ENCODE assay signal across 23 cellular contexts in the genomic region with DNA sequence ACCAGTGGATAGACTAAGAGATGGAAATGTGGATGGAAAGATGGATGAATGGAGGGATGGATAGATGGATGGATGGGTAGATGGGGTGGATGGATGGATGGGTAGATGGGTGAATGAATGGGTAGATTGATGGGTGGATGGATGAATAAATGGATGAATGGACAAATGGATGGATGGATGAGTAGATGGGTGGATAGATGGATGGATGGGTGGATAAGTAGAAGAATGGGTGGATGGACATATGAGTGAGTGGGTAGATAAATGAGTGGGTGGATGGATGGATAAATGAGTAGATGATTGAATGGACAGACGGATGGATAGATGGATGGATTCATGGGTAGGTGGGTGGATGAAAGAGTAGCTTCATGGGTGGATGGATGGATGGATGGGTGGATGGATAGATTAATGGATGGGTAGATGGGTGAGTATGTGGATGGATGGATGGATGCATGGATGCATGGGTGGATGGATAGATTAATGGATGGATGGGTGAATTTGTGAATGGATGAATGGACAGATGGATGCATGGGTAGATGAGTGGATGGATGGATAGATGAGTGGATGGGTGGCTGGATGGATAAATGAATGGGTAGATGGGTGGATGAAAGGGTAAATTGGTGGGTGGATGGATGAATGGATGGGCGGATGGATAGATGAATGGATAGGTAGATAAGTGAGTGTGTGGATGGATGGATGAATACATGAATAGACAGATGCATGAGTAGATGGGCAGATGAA. TPM values are rescaled to one million over a fixed set of nuclear protein-coding genes. Genes with fewer than 3 reads are reported as not detected.
DNase-seq lines count a peak whose midpoint lies in the region; ATAC-seq, FAIRE-seq and TF ChIP-seq lines count a peak whose summit lies in the region.
"Had no signal": no experiment of that assay in that cellular context is flagged by ENCODE, and none has a peak within 500 bp of the region (broad histone marks: within the 10 kb centered on the region; RNA-seq: fewer than 3 reads in every experiment).

No MANE protein-coding gene starts in this region.

- no peak overlapping the region for H2BK12ac ChIP-seq in neuronal stem cell (ENCODE audit: low read length)

- H3K4me1 ChIP-seq in HEK293 (ENCODE audit: control insufficient read depth, insufficient read depth, low read length) (no peaks in the 10 kb centered on the region), neuronal stem cell (ENCODE audit: control insufficient read depth in 2 of 2, insufficient read depth in 1 of 2, low read depth in 1 of 2, low read length in 2 of 2) (peaks cover 0 to 12% of the 10 kb centered on the region in 2 donors)
- H3K4me1 ChIP-seq: HAP-1 had no signal

- H3K9ac ChIP-seq in neuronal stem cell (ENCODE audit: low read depth, low read length, poor library complexity) = no peak overlapping the region
- H3K9ac ChIP-seq: BLaER1 had no signal

- H2AK5ac ChIP-seq in neuronal stem cell (ENCODE audit: low read depth, low read length) = no peak overlapping the region

- H3K9me3 ChIP-seq in HEK293 (ENCODE audit: control insufficient read depth, insufficient read depth, low read depth, low read length) (no peaks in the 10 kb centered on the region), neuronal stem cell (replicated peaks in 1 of 2; ENCODE audit: control insufficient read depth in 2 of 2, insufficient read depth in 1 of 2, low read depth in 1 of 2, low read length in 2 of 2) (no peaks in the 10 kb centered on the region)
- H3K9me3 ChIP-seq: BLaER1, HAP-1 had no signal

- no peak overlapping the region for H3K14ac ChIP-seq in neuronal stem cell (ENCODE audit: low read length)

- no peak overlapping the region for H2BK120ac ChIP-seq in neuronal stem cell (ENCODE audit: low read depth, low read length)

- H4K8ac ChIP-seq in neuronal stem cell (ENCODE audit: low read depth, low read length) = peak overlapping the region; percentile 6

- H3K27me3 ChIP-seq in neuronal stem cell (ENCODE audit: control insufficient read depth in 3 of 3, insufficient read depth in 3 of 3, low read depth in 1 of 3, low read length in 3 of 3) = peaks cover 0 to 5% (median 0%) of the 10 kb centered on the region in 3 experiments
- H3K27me3 ChIP-seq: BLaER1 had no signal

- no peak overlapping the region for H3K4ac ChIP-seq in neuronal stem cell (ENCODE audit: low read length)

- H2BK15ac ChIP-seq in neuronal stem cell (ENCODE audit: low read length) = no peak overlapping the region

- FAIRE-seq in urothelium cell line (lab: Jason Lieb, UNC) = peak; percentile 97
- FAIRE-seq: GM12878, GM19239 had no signal

- POLR2A ChIA-PET in HEK293 (lab: Yijun Ruan, JAX) = no interaction called here

- no peak overlapping the region for H3K4me3 ChIP-seq in HEK293 (ENCODE audit: low read depth, low read length)
- H3K4me3 ChIP-seq in coronary artery = peak overlapping the region; percentile 4
- no peak overlapping the region for H3K4me3 ChIP-seq in neuronal stem cell (ENCODE audit: low read length in 2 of 2)
- H3K4me3 ChIP-seq: BLaER1, GM12878, GM23248, HAP-1 had no signal

- no peaks in the 10 kb centered on the region for H3K36me3 Mint-ChIP-seq in activated naive CD4-positive, alpha-beta T cell treated with anti-CD3 and anti-CD28 coated beads, Interleukin-2, amount 50 U/mL, for 72 hours
- H3K36me3 Mint-ChIP-seq: CD14-positive monocyte; CD4-positive, alpha-beta memory T cell had no signal

- WGBS in neuronal stem cell (ENCODE audit: extremely low coverage in 2 of 2, insufficient read length in 2 of 2, insufficient replicate concordance in 1 of 2), 2 donors = 100% methylated on average over 1 of the region's 2 CpGs; no CpG with 5 or more reads in 1 of the 2 donors

- ATAC-seq in omental fat pad (ENCODE audit: low FRiP score) = no peak
- no peak for ATAC-seq in activated naive CD4-positive, alpha-beta T cell treated with anti-CD3 and anti-CD28 coated beads, Interleukin-2, amount 50 U/mL, for 72 hours
- ATAC-seq: GM12878 had no signal

- no peak overlapping the region for H4K91ac ChIP-seq in neuronal stem cell (ENCODE audit: low read depth, low read length, poor library complexity)

- no peak overlapping the region for H3K27ac Mint-ChIP-seq in activated naive CD4-positive, alpha-beta T cell treated with anti-CD3 and anti-CD28 coated beads, Interleukin-2, amount 50 U/mL, for 72 hours
- H3K27ac Mint-ChIP-seq: CD14-positive monocyte; CD4-positive, alpha-beta memory T cell had no signal

- H3K23ac ChIP-seq in neuronal stem cell (ENCODE audit: low read depth, low read length, poor library complexity) = no peak overlapping the region

- H3K79me1 ChIP-seq in neuronal stem cell (ENCODE audit: low read depth, low read length) = peaks cover 2% of the 10 kb centered on the region

- H3K27ac ChIP-seq in HEK293 (ENCODE audit: extremely low read depth, low read depth, low read length) (no peak overlapping the region), coronary artery (peak overlapping the region in 1 of 2 donors; percentile 72), neuronal stem cell (replicated peaks; ENCODE audit: low read length) (no peak overlapping the region)
- H3K27ac ChIP-seq: BLaER1 had no signal

- no peak overlapping the region for H2BK5ac ChIP-seq in neuronal stem cell (ENCODE audit: low read length)

- no peak for TF ChIP-seq CTCF in HEK293 (tag by site-specific recombination; IDR thresholded peaks at IDR 0.05)
- no peak for TF ChIP-seq CTCF in coronary artery (IDR thresholded peaks at IDR 0.05)
- TF ChIP-seq CTCF in omental fat pad (IDR thresholded peaks at IDR 0.05) = no peak

- H3K36me3 ChIP-seq in HEK293 (ENCODE audit: control insufficient read depth in 2 of 2, insufficient read depth in 1 of 2, low read length in 2 of 2) (no peaks in the 10 kb centered on the region), neuronal stem cell (replicated peaks in 1 of 2; ENCODE audit: control insufficient read depth in 2 of 2, insufficient read depth in 2 of 2, low read length in 2 of 2) (peaks cover 0 to 35% of the 10 kb centered on the region in 2 donors)
- H3K36me3 ChIP-seq: BLaER1, HAP-1 had no signal

- intact Hi-C loops in head of caudate nucleus (cut with DNase I) = no loop called here

- H3K4me2 ChIP-seq in neuronal stem cell (ENCODE audit: insufficient read depth, low read length, poor library complexity, severe bottlenecking) = no peak overlapping the region
- H3K4me2 ChIP-seq: BLaER1 had no signal

- H3K9me3 Mint-ChIP-seq in activated naive CD4-positive, alpha-beta T cell treated with anti-CD3 and anti-CD28 coated beads, Interleukin-2, amount 50 U/mL, for 72 hours = no peaks in the 10 kb centered on the region
- H3K9me3 Mint-ChIP-seq: CD14-positive monocyte; CD4-positive, alpha-beta memory T cell had no signal

- no peak for DNase-seq in coronary artery (ENCODE audit: low spot score)
- no peak for DNase-seq in neuronal stem cell (ENCODE audit: low spot score)
- DNase-seq in urothelium cell line (ENCODE audit: low spot score) = no peak
- no peak for DNase-seq in omental fat pad (ENCODE audit: low spot score)
- DNase-seq in activated naive CD4-positive, alpha-beta T cell treated with anti-CD3 and anti-CD28 coated beads, Interleukin-2, amount 50 U/mL, for 72 hours (ENCODE audit: low spot score in 2 of 2) = no peak
- no peak for DNase-seq in GM03348 (ENCODE audit: low spot score)
- DNase-seq in head of caudate nucleus = no peak
- DNase-seq: 8988T; CD4-positive, alpha-beta memory T cell; DMS153; DMS79; GF-D8; GM23248; IMR-90 had no signal

- no peak overlapping the region for H2AFZ ChIP-seq in neuronal stem cell (ENCODE audit: low read length)
- H2AFZ ChIP-seq: GM23248 had no signal

- no peak overlapping the region for H3K18ac ChIP-seq in neuronal stem cell (ENCODE audit: low read length)

- CTCF ChIA-PET in HEK293 (lab: Yijun Ruan, JAX) = interaction anchor here (1.0 to 2.3 kb wide), 3 partner anchors 9 to 127 kb away, joined by 3 to 10 read pairs (median 3); no protein-coding TSS in a partner anchor

TF ChIP-seq in HEK293, 187 proteins besides CTCF, POLR2A, EP300 and RAD21 (continues in another document):
- TF ChIP-seq GLIS1 (tag by site-specific recombination; IDR thresholded peaks at IDR 0.05) (no peak), ZNF132 (tag by site-specific recombination; IDR thresholded peaks at IDR 0.05; ENCODE audit: borderline replicate concordance) (no peak)
- TF ChIP-seq, protein P1, sequence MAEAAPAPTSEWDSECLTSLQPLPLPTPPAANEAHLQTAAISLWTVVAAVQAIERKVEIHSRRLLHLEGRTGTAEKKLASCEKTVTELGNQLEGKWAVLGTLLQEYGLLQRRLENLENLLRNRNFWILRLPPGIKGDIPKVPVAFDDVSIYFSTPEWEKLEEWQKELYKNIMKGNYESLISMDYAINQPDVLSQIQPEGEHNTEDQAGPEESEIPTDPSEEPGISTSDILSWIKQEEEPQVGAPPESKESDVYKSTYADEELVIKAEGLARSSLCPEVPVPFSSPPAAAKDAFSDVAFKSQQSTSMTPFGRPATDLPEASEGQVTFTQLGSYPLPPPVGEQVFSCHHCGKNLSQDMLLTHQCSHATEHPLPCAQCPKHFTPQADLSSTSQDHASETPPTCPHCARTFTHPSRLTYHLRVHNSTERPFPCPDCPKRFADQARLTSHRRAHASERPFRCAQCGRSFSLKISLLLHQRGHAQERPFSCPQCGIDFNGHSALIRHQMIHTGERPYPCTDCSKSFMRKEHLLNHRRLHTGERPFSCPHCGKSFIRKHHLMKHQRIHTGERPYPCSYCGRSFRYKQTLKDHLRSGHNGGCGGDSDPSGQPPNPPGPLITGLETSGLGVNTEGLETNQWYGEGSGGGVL (tag by site-specific recombination; IDR thresholded peaks at IDR 0.05) = no peak

RNA-seq across cellular contexts. Expression of a gene that starts 29.5 kb away (rescaled TPM):
- polyA plus RNA-seq in neuronal stem cell (2013, experiment 1 of 2) = 0.52 TPM
- 0.51 TPM for polyA plus RNA-seq in neuronal stem cell (2013, experiment 2 of 2)
- total RNA-seq in omental fat pad = 10 to 100 TPM; 15.0 to 34.4 (median 22.9) TPM
- not detected for total RNA-seq in activated naive CD4-positive, alpha-beta T cell treated with anti-CD3 and anti-CD28 coated beads, Interleukin-2, amount 50 U/mL, for 72 hours
- total RNA-seq: A673; CD4-positive, alpha-beta memory T cell; HT-29; IMR-90 had no signal
- polyA plus RNA-seq: CD14-positive monocyte had no signal

RNA-seq across cellular contexts. Expression of a gene that starts 56.0 kb away (rescaled TPM):
- 46.9 TPM for polyA plus RNA-seq in neuronal stem cell (2013, experiment 1 of 2)
- 49.5 TPM for polyA plus RNA-seq in neuronal stem cell (2013, experiment 2 of 2)
- 100 to 1,000 TPM in 3 of 4 donors, 10 to 100 TPM in 1; 77.7 to 229 (median 113) TPM for total RNA-seq in omental fat pad
- total RNA-seq in activated naive CD4-positive, alpha-beta T cell treated with anti-CD3 and anti-CD28 coated beads, Interleukin-2, amount 50 U/mL, for 72 hours = 1 to 10 TPM in 1 of 2 donors, under 1 TPM in 1; 0.60 to 1.0 TPM
- total RNA-seq: A673; CD4-positive, alpha-beta memory T cell; H4; HT-29 had no signal
- polyA plus RNA-seq: CD14-positive monocyte; CD4-positive, alpha-beta memory T cell; GM12878 had no signal

Comparison
In these comparisons a context has a peak if more than half of its experiments do, and no peak if none do; other contexts are left out.
1. RNA of a gene that starts 29.5 kb away (total RNA-seq): 15.0 to 34.4 TPM in omental fat pad; not detected in activated naive CD4-positive, alpha-beta T cell treated with anti-CD3 and anti-CD28 coated beads, Interleukin-2, amount 50 U/mL, for 72 hours; every median in the first group is over 10 times any median in the second.
2. RNA of a gene that starts 56.0 kb away (total RNA-seq): 77.7 to 229 TPM in omental fat pad; 0.60 to 1.0 TPM in activated naive CD4-positive, alpha-beta T cell treated with anti-CD3 and anti-CD28 coated beads, Interleukin-2, amount 50 U/mL, for 72 hours; every median in the first group is over 10 times any median in the second.